10 cellular contexts compared by ENCODE assay signal in the genomic region with DNA sequence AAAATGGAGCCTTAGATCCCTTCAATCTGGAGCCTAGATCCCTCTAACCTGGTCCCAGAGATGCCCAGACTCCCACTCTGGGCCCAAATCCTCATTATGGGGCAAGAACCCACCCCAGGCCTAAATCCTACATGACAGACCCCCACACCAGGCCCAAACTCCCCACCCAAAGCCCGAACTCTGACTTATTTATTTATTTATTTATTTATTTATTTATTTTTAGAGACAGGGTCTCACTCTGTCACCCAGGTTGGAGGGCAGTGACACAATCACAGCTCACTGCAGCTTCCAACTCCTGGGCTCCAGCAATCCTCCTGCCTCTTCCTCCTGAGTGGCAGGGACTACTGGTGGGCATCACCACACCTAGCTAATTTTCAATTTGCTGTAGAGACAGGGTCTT. TPM values are rescaled to one million over a fixed set of nuclear protein-coding genes. Genes with fewer than 3 reads are reported as not detected.
"Had no signal": no experiment of that assay in that cellular context is flagged by ENCODE, and none has a peak within 500 bp of the region (broad histone marks: within the 10 kb centered on the region; RNA-seq: fewer than 3 reads in every experiment).

No MANE protein-coding gene starts in this region.

- H3K4me1 Mint-ChIP-seq: IgD-negative memory B cell had no signal

- H3K4me3 Mint-ChIP-seq: IgD-negative memory B cell had no signal

- H3K27ac Mint-ChIP-seq: IgD-negative memory B cell had no signal

- FAIRE-seq: HepG2, HTR-8/SVneo, K562 had no signal

- H3K4me3 ChIP-seq: K562 had no signal

- H3K9me3 Mint-ChIP-seq: IgD-negative memory B cell had no signal

- DNase-seq: IMR-90, KBM-7, KG1 had no signal

- H3K27ac ChIP-seq: HL-60 had no signal

RNA-seq across cellular contexts. Expression of gene FBN3, which starts 12.0 kb away (rescaled TPM):
- total RNA-seq: HT-29, HT1080, IMR-90 had no signal
- polyA plus RNA-seq: IgD-negative memory B cell, IMR-90 had no signal
